Comparison of ENCODE assay signal across 1 cellular context in the genomic region with DNA sequence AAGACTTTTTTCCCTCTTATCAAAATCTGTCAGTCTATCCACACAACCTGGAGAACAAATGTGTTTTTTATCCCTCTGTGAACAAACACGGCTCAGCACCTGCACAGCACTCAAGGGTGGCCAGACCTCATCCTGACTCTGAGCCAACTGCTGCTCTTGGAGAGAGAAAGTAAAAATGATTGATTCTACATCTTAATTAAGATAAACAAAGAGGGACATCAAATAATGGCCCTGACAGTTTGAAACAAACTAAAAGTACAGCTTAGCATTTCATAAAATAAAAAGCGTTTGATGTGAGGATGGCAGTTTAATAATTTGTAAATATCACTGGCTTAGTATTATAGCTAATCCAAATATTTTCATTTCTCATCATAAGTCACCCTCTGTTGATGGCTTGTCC.
TF ChIP-seq lines count a peak whose summit lies in the region.

No MANE protein-coding gene starts in this region.

TF ChIP-seq in HEK293, 187 proteins besides CTCF, POLR2A, EP300 and RAD21 (continued from another document):
- TF ChIP-seq, protein P1, sequence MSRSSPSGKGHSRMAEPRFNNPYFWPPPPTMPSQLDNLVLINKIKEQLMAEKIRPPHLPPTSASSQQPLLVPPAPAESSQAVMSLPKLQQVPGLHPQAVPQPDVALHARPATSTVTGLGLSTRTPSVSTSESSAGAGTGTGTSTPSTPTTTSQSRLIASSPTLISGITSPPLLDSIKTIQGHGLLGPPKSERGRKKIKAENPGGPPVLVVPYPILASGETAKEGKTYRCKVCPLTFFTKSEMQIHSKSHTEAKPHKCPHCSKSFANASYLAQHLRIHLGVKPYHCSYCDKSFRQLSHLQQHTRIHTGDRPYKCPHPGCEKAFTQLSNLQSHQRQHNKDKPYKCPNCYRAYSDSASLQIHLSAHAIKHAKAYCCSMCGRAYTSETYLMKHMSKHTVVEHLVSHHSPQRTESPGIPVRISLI (tag by site-specific recombination; IDR thresholded peaks at IDR 0.05) = no peak
- TF ChIP-seq ZBTB1 (tag by site-specific recombination; IDR thresholded peaks at IDR 0.05) (no peak), ZNF600 (tag by site-specific recombination; IDR thresholded peaks at IDR 0.05) (no peak), ZNF138 (tag by site-specific recombination; IDR thresholded peaks at IDR 0.05; ENCODE audit: borderline replicate concordance) (no peak), ZIC2 (tag by site-specific recombination; IDR thresholded peaks at IDR 0.05) (peak; percentile 56), ZFP37 (tag by site-specific recombination; IDR thresholded peaks at IDR 0.05) (no peak), PRDM1 (tag by site-specific recombination; IDR thresholded peaks at IDR 0.05) (no peak), ZNF660 (tag by site-specific recombination; IDR thresholded peaks at IDR 0.05) (no peak), ZNF112 (tag by site-specific recombination; IDR thresholded peaks at IDR 0.05) (no peak), ZNF677 (tag by site-specific recombination; IDR thresholded peaks at IDR 0.05) (no peak), ZNF837 (tag by site-specific recombination; IDR thresholded peaks at IDR 0.05) (no peak), ZNF324 (tag by site-specific recombination; IDR thresholded peaks at IDR 0.05) (no peak), ZNF155 (tag by site-specific recombination; IDR thresholded peaks at IDR 0.05) (no peak)
- TF ChIP-seq, protein P2, sequence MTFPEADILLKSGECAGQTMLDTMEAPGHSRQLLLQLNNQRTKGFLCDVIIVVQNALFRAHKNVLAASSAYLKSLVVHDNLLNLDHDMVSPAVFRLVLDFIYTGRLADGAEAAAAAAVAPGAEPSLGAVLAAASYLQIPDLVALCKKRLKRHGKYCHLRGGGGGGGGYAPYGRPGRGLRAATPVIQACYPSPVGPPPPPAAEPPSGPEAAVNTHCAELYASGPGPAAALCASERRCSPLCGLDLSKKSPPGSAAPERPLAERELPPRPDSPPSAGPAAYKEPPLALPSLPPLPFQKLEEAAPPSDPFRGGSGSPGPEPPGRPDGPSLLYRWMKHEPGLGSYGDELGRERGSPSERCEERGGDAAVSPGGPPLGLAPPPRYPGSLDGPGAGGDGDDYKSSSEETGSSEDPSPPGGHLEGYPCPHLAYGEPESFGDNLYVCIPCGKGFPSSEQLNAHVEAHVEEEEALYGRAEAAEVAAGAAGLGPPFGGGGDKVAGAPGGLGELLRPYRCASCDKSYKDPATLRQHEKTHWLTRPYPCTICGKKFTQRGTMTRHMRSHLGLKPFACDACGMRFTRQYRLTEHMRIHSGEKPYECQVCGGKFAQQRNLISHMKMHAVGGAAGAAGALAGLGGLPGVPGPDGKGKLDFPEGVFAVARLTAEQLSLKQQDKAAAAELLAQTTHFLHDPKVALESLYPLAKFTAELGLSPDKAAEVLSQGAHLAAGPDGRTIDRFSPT (tag by site-specific recombination; IDR thresholded peaks at IDR 0.05) = no peak
- TF ChIP-seq, protein P3, sequence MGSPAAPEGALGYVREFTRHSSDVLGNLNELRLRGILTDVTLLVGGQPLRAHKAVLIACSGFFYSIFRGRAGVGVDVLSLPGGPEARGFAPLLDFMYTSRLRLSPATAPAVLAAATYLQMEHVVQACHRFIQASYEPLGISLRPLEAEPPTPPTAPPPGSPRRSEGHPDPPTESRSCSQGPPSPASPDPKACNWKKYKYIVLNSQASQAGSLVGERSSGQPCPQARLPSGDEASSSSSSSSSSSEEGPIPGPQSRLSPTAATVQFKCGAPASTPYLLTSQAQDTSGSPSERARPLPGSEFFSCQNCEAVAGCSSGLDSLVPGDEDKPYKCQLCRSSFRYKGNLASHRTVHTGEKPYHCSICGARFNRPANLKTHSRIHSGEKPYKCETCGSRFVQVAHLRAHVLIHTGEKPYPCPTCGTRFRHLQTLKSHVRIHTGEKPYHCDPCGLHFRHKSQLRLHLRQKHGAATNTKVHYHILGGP (tag by site-specific recombination; IDR thresholded peaks at IDR 0.05) = peak; percentile 66; the same call in 1 of the 2 replicates
- TF ChIP-seq, protein P4, sequence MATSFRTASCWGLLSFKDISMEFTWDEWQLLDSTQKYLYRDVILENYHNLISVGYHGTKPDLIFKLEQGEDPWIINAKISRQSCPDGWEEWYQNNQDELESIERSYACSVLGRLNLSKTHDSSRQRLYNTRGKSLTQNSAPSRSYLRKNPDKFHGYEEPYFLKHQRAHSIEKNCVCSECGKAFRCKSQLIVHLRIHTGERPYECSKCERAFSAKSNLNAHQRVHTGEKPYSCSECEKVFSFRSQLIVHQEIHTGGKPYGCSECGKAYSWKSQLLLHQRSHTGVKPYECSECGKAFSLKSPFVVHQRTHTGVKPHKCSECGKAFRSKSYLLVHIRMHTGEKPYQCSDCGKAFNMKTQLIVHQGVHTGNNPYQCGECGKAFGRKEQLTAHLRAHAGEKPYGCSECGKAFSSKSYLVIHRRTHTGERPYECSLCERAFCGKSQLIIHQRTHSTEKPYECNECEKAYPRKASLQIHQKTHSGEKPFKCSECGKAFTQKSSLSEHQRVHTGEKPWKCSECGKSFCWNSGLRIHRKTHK (tag by site-specific recombination; IDR thresholded peaks at IDR 0.05) = no peak
- TF ChIP-seq, protein P5, sequence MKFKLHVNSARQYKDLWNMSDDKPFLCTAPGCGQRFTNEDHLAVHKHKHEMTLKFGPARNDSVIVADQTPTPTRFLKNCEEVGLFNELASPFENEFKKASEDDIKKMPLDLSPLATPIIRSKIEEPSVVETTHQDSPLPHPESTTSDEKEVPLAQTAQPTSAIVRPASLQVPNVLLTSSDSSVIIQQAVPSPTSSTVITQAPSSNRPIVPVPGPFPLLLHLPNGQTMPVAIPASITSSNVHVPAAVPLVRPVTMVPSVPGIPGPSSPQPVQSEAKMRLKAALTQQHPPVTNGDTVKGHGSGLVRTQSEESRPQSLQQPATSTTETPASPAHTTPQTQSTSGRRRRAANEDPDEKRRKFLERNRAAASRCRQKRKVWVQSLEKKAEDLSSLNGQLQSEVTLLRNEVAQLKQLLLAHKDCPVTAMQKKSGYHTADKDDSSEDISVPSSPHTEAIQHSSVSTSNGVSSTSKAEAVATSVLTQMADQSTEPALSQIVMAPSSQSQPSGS (tag by site-specific recombination; IDR thresholded peaks at IDR 0.05; ENCODE audit: low read depth) = no peak
- TF ChIP-seq, protein P6, sequence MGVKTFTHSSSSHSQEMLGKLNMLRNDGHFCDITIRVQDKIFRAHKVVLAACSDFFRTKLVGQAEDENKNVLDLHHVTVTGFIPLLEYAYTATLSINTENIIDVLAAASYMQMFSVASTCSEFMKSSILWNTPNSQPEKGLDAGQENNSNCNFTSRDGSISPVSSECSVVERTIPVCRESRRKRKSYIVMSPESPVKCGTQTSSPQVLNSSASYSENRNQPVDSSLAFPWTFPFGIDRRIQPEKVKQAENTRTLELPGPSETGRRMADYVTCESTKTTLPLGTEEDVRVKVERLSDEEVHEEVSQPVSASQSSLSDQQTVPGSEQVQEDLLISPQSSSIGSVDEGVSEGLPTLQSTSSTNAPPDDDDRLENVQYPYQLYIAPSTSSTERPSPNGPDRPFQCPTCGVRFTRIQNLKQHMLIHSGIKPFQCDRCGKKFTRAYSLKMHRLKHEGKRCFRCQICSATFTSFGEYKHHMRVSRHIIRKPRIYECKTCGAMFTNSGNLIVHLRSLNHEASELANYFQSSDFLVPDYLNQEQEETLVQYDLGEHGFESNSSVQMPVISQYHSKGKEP (tag by site-specific recombination; IDR thresholded peaks at IDR 0.05) = no peak
- TF ChIP-seq, protein P7, sequence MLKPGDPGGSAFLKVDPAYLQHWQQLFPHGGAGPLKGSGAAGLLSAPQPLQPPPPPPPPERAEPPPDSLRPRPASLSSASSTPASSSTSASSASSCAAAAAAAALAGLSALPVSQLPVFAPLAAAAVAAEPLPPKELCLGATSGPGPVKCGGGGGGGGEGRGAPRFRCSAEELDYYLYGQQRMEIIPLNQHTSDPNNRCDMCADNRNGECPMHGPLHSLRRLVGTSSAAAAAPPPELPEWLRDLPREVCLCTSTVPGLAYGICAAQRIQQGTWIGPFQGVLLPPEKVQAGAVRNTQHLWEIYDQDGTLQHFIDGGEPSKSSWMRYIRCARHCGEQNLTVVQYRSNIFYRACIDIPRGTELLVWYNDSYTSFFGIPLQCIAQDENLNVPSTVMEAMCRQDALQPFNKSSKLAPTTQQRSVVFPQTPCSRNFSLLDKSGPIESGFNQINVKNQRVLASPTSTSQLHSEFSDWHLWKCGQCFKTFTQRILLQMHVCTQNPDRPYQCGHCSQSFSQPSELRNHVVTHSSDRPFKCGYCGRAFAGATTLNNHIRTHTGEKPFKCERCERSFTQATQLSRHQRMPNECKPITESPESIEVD (tag by site-specific recombination; IDR thresholded peaks at IDR 0.05) = peak; percentile 65
